ENCODE assay signal across 8 cellular contexts in the genomic region with DNA sequence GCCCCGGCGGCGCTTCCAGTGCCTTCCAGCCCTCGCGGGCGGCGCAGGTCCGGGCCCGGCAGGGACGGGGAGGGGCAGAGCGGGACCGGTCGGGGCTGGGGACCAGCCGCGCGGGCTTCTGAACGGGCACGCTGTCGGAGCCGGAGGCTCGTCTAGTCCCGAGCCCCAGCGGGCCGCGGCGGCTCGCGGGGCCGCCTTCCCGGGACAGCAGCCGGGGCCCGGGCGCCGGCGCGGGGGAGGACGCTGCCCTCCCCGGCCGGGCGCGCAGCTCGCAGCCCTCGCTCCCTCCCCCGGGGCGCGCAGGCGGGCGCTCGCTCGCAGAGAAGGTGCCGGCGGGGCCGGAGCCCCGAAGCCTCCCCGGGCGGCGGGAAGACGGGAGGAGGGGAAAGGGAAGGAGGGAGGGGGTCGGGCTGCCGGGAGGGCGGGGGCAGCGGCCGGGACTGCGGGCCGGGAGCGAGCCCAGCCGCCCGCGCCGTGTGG. TPM values are rescaled to one million over a fixed set of nuclear protein-coding genes. Genes with fewer than 3 reads are reported as not detected.
DNase-seq lines count a peak whose midpoint lies in the region; ATAC-seq and TF ChIP-seq lines count a peak whose summit lies in the region.

No MANE protein-coding gene starts in this region.

- H3K9me3 Mint-ChIP-seq in activated T-cell treated with anti-CD3 and anti-CD28 coated beads, Interleukin-2, amount 50 U/mL, for 4 hours: no peaks in the 10 kb centered on the region
- H3K9me3 Mint-ChIP-seq in glutamatergic neuron (ENCODE audit: unreplicated experiment): peaks cover 15% of the 10 kb centered on the region

- no peak overlapping the region for H3K4me3 Mint-ChIP-seq in activated T-cell treated with anti-CD3 and anti-CD28 coated beads, Interleukin-2, amount 50 U/mL, for 4 hours
- H3K4me3 Mint-ChIP-seq in glutamatergic neuron (ENCODE audit: unreplicated experiment): no peak overlapping the region

- H3K27ac Mint-ChIP-seq in glutamatergic neuron (ENCODE audit: unreplicated experiment): no peak overlapping the region

- H3K27me3 Mint-ChIP-seq in activated T-cell treated with anti-CD3 and anti-CD28 coated beads, Interleukin-2, amount 50 U/mL, for 4 hours (ENCODE audit: low read depth): peaks cover 66% of the 10 kb centered on the region
- peaks cover 11% of the 10 kb centered on the region for H3K27me3 Mint-ChIP-seq in glutamatergic neuron (ENCODE audit: unreplicated experiment)

- no peaks in the 10 kb centered on the region for H3K36me3 Mint-ChIP-seq in activated T-cell treated with anti-CD3 and anti-CD28 coated beads, Interleukin-2, amount 50 U/mL, for 4 hours (ENCODE audit: insufficient read depth)
- H3K36me3 Mint-ChIP-seq in glutamatergic neuron (ENCODE audit: unreplicated experiment): no peaks in the 10 kb centered on the region

- DNase-seq in COLO668 (lab: John Stamatoyannopoulos, UW; ENCODE audit: unreplicated experiment): peak; percentile 57
- DNase-seq in HPDE6-E6E7 (ENCODE audit: extremely low spot score): peak; percentile 63
- DNase-seq in activated T-cell treated with anti-CD3 and anti-CD28 coated beads, Interleukin-2, amount 50 U/mL, for 4 hours: no peak
- DNase-seq in glutamatergic neuron: peak; percentile 69
- DNase-seq in omental fat pad (ENCODE audit: low spot score): no peak
- DNase-seq in NCI-H82 treated with DMSO at 0.1 percent for 48 hours (lab: John Stamatoyannopoulos, UW; ENCODE audit: unreplicated experiment): no peak
- no peak for DNase-seq in COLO829 (ENCODE audit: low spot score)

- ATAC-seq in activated T-cell treated with anti-CD3 and anti-CD28 coated beads, Interleukin-2, amount 50 U/mL, for 4 hours: peak; percentile 53 to 65
- ATAC-seq in omental fat pad (ENCODE audit: low FRiP score) (peak; percentile 42), HG02938 (IDR thresholded peaks at IDR 0.05; ENCODE audit: unreplicated experiment) (no peak)

- H3K4me1 Mint-ChIP-seq in activated T-cell treated with anti-CD3 and anti-CD28 coated beads, Interleukin-2, amount 50 U/mL, for 4 hours (ENCODE audit: low read depth): peaks cover 4% of the 10 kb centered on the region
- H3K4me1 Mint-ChIP-seq in glutamatergic neuron (ENCODE audit: low read depth, unreplicated experiment): peaks cover 7% of the 10 kb centered on the region

- TF ChIP-seq CTCF in glutamatergic neuron (IDR thresholded peaks at IDR 0.05; ENCODE audit: partially characterized antibody, unreplicated experiment): no peak
- no peak for TF ChIP-seq CTCF in omental fat pad (IDR thresholded peaks at IDR 0.05)

RNA-seq across cellular contexts. Expression of gene SIRPA, which starts 0.7 kb away (rescaled TPM):
- under 1 TPM; 0.26 to 0.84 (median 0.33) TPM for total RNA-seq in activated T-cell treated with anti-CD3 and anti-CD28 coated beads, Interleukin-2, amount 50 U/mL, for 4 hours
- total RNA-seq in glutamatergic neuron (ENCODE audit: unreplicated experiment) (0.34 TPM), omental fat pad (10 to 100 TPM; 51.9 to 86.1 (median 77.0) TPM)

Comparison
In these comparisons a context has a peak if more than half of its experiments do, and no peak if none do; other contexts are left out.
1. DNase-seq: peak in COLO668 (single experiment), HPDE6-E6E7 (single experiment) and glutamatergic neuron (single experiment); none in activated T-cell treated with anti-CD3 and anti-CD28 coated beads, Interleukin-2, amount 50 U/mL, for 4 hours (single experiment), omental fat pad (single experiment), NCI-H82 treated with DMSO at 0.1 percent for 48 hours (single experiment) and COLO829 (single experiment).
2. RNA of gene SIRPA, which starts 0.7 kb away (total RNA-seq): 51.9 to 86.1 TPM in omental fat pad; 0.34 TPM in glutamatergic neuron (single experiment) and 0.26 to 0.84 TPM in activated T-cell treated with anti-CD3 and anti-CD28 coated beads, Interleukin-2, amount 50 U/mL, for 4 hours; every median in the first group is over 10 times any median in the second.